ENCODE assay signal across 1 cellular context in genomic region chr15:67746022-67746421, GRCh38.
TF ChIP-seq lines count a peak whose summit lies in the region.

No MANE protein-coding gene starts in this region.

TF ChIP-seq in IMR-90, 13 proteins besides CTCF, POLR2A, EP300 and RAD21:
- TF ChIP-seq, protein P1, sequence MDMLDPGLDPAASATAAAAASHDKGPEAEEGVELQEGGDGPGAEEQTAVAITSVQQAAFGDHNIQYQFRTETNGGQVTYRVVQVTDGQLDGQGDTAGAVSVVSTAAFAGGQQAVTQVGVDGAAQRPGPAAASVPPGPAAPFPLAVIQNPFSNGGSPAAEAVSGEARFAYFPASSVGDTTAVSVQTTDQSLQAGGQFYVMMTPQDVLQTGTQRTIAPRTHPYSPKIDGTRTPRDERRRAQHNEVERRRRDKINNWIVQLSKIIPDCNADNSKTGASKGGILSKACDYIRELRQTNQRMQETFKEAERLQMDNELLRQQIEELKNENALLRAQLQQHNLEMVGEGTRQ (IDR thresholded peaks at IDR 0.05; ENCODE audit: low read depth, low read length) = no peak
- TF ChIP-seq SMC3 (IDR thresholded peaks at IDR 0.05; ENCODE audit: low read depth, low read length) = no peak
- no peak for TF ChIP-seq CHD1 (IDR thresholded peaks at IDR 0.05; ENCODE audit: low read depth, low read length)
- no peak for TF ChIP-seq BHLHE40 (IDR thresholded peaks at IDR 0.05; ENCODE audit: low read depth, low read length)
- no peak for TF ChIP-seq CEBPB (IDR thresholded peaks at IDR 0.05; ENCODE audit: low read depth, low read length)
- no peak for TF ChIP-seq MAZ (IDR thresholded peaks at IDR 0.05; ENCODE audit: borderline replicate concordance, low read depth, low read length)
- no peak for TF ChIP-seq RFX5 (IDR thresholded peaks at IDR 0.05; ENCODE audit: low read depth, low read length)
- no peak for TF ChIP-seq RCOR1 (IDR thresholded peaks at IDR 0.05; ENCODE audit: insufficient replicate concordance, low read length)
- TF ChIP-seq NFE2L2 (IDR thresholded peaks at IDR 0.05; ENCODE audit: low read depth, low read length) = no peak
- no peak for TF ChIP-seq FOS (IDR thresholded peaks at IDR 0.05; ENCODE audit: low read depth, low read length)
- TF ChIP-seq ELK1 (IDR thresholded peaks at IDR 0.05; ENCODE audit: borderline replicate concordance, low read depth, low read length) = no peak
- TF ChIP-seq MXI1 (IDR thresholded peaks at IDR 0.05; ENCODE audit: borderline replicate concordance, low read depth, low read length) = no peak
- TF ChIP-seq MAFK (IDR thresholded peaks at IDR 0.05; ENCODE audit: low read depth, low read length) = no peak
